ENCODE assay signal across 8 cellular contexts in genomic region chr10:30392564-30392990, GRCh38. TPM values are rescaled to one million over a fixed set of nuclear protein-coding genes. Genes with fewer than 3 reads are reported as not detected.
DNase-seq lines count a peak whose midpoint lies in the region; ATAC-seq and TF ChIP-seq lines count a peak whose summit lies in the region.

No MANE protein-coding gene starts in this region.

- H3K27ac Mint-ChIP-seq in natural killer cell = no peak overlapping the region
- H3K27ac Mint-ChIP-seq in stimulated activated memory B cell treated with anti-CD40 and anti-IgM and Interleukin-4, amounts not matched to agents 10 μg/mL and 1 μg/mL and 100 μg/mL, for 72 hours = no peak overlapping the region

- peak overlapping the region; percentile 57 for H3K4me3 ChIP-seq in PC-3 (ENCODE audit: low read length)

- peaks cover 6 to 16% of the 10 kb centered on the region in 2 donors for H3K27me3 Mint-ChIP-seq in natural killer cell (ENCODE audit: low read depth in 2 of 2)
- peaks cover 30% of the 10 kb centered on the region for H3K27me3 Mint-ChIP-seq in stimulated activated memory B cell treated with anti-CD40 and anti-IgM and Interleukin-4, amounts not matched to agents 10 μg/mL and 1 μg/mL and 100 μg/mL, for 72 hours

- CTCF ChIA-PET in PC-3 (lab: Charles Lee) = interaction anchor here (0.6 to 1.0 kb wide), 3 partner anchors 199 to 450 kb away, joined by 3 to 8 read pairs (median 7); no protein-coding TSS in a partner anchor

- TF ChIP-seq CTCF in PC-3 (conservative IDR thresholded peaks at IDR 0.05; ENCODE audit: low read depth, low read length) (peak; percentile 78), natural killer cell (IDR thresholded peaks at IDR 0.05) (peak; percentile 97)

- peak; percentile 95 for ATAC-seq in GM19351 (IDR thresholded peaks at IDR 0.05; ENCODE audit: unreplicated experiment)
- peak; percentile 82 for ATAC-seq in HG03469 (IDR thresholded peaks at IDR 0.05; ENCODE audit: unreplicated experiment)
- peak; percentile 92 for ATAC-seq in PC-3
- ATAC-seq in natural killer cell = peak; percentile 95 to 100 (median 100)
- peak; percentile 97 for ATAC-seq in stimulated activated memory B cell treated with anti-CD40 and anti-IgM and Interleukin-4, amounts not matched to agents 10 μg/mL and 1 μg/mL and 100 μg/mL, for 72 hours

- peaks cover 4 to 5% of the 10 kb centered on the region in 2 donors for H3K4me1 Mint-ChIP-seq in natural killer cell
- peaks cover 6% of the 10 kb centered on the region for H3K4me1 Mint-ChIP-seq in stimulated activated memory B cell treated with anti-CD40 and anti-IgM and Interleukin-4, amounts not matched to agents 10 μg/mL and 1 μg/mL and 100 μg/mL, for 72 hours

- intact Hi-C loops in PC-3 (cut with micrococcal nuclease) (loop anchor here (1.0 kb wide), 2 partner anchors 142 to 199 kb away; no protein-coding TSS in a partner anchor), natural killer cell (cut with micrococcal nuclease) (loop anchor here (1.0 to 10.0 kb wide), 3 partner anchors 142 to 398 kb away; no protein-coding TSS in a partner anchor)

- DNase-seq in C1 segment of cervical spinal cord (lab: John Stamatoyannopoulos, UW) = peak in 10 of 14 donors; percentile 9 to 54 (median 25)
- DNase-seq in PC-3 = peak; percentile 75
- peak; percentile 77 for DNase-seq in activated T-cell treated with anti-CD3 and anti-CD28 coated beads, Interleukin-2, amount 50 U/mL, for 1 hour
- DNase-seq in fibroblast of gingiva (ENCODE audit: low read depth) = peak; percentile 22
- DNase-seq in natural killer cell = peak; percentile 69

- no peaks in the 10 kb centered on the region for H3K9me2 ChIP-seq in PC-3 (replicated peaks; ENCODE audit: low read length)

- no peaks in the 10 kb centered on the region for H3K9me3 Mint-ChIP-seq in natural killer cell
- H3K9me3 Mint-ChIP-seq in stimulated activated memory B cell treated with anti-CD40 and anti-IgM and Interleukin-4, amounts not matched to agents 10 μg/mL and 1 μg/mL and 100 μg/mL, for 72 hours = peaks cover 3% of the 10 kb centered on the region

- no peaks in the 10 kb centered on the region for H4K20me1 ChIP-seq in PC-3 (ENCODE audit: low read length)

- no peaks in the 10 kb centered on the region for H3K27me3 ChIP-seq in PC-3 (ENCODE audit: low read length)

- H3K36me3 Mint-ChIP-seq in natural killer cell = no peaks in the 10 kb centered on the region
- no peaks in the 10 kb centered on the region for H3K36me3 Mint-ChIP-seq in stimulated activated memory B cell treated with anti-CD40 and anti-IgM and Interleukin-4, amounts not matched to agents 10 μg/mL and 1 μg/mL and 100 μg/mL, for 72 hours

- H3K27ac ChIP-seq in PC-3 (ENCODE audit: low read length) = no peak overlapping the region

- POLR2A ChIA-PET in PC-3 (lab: Charles Lee; ENCODE audit: unreplicated experiment) = no interaction called here

- no peak overlapping the region for H3K4me3 Mint-ChIP-seq in natural killer cell
- peak overlapping the region; percentile 33 for H3K4me3 Mint-ChIP-seq in stimulated activated memory B cell treated with anti-CD40 and anti-IgM and Interleukin-4, amounts not matched to agents 10 μg/mL and 1 μg/mL and 100 μg/mL, for 72 hours

- H3K36me3 ChIP-seq in PC-3 (ENCODE audit: low read depth, low read length) = no peaks in the 10 kb centered on the region

- peak overlapping the region; percentile 76 for H3K4me2 ChIP-seq in PC-3 (ENCODE audit: low read length)

- BruUV-seq in PC-3 (replicated peaks; lab: Mats Ljungman, UMichigan) = no TSS peak

- H3F3A ChIP-seq in PC-3 (ENCODE audit: low read length, unreplicated experiment) = no peaks in the 10 kb centered on the region

- no peak overlapping the region for H3K9ac ChIP-seq in PC-3 (ENCODE audit: low read length)

- peaks cover 8% of the 10 kb centered on the region for H3K4me1 ChIP-seq in PC-3 (ENCODE audit: insufficient read depth, low read length)

- no peaks in the 10 kb centered on the region for H3K9me3 ChIP-seq in PC-3 (ENCODE audit: low read length)

- no peaks in the 10 kb centered on the region for H3K79me2 ChIP-seq in PC-3 (ENCODE audit: low read length)

- H2AFZ ChIP-seq in PC-3 (ENCODE audit: low read length) = peak overlapping the region; percentile 72

RNA-seq across cellular contexts. Expression of gene MAP3K8, which starts 41.4 kb away (rescaled TPM):
- total RNA-seq in PC-3 (2014; rRNA removed) (4.9 and 6.5 TPM in 2 replicates), natural killer cell (100 to 1,000 TPM; 200 to 244 (median 236) TPM)

RNA-seq across cellular contexts. Expression of gene MTPAP, which starts 43.5 kb away (rescaled TPM):
- total RNA-seq in PC-3 (2014; rRNA removed) (7.5 and 15.7 TPM in 2 replicates), natural killer cell (10 to 100 TPM; 31.2 to 42.1 (median 34.7) TPM)

Comparison
In these comparisons a context has a peak if more than half of its experiments do, and no peak if none do; other contexts are left out.
1. DNase-seq: peak in every context shown above with its lines; median percentile 77 in activated T-cell treated with anti-CD3 and anti-CD28 coated beads, Interleukin-2, amount 50 U/mL, for 1 hour; 75 in PC-3; 69 in natural killer cell; 25 in C1 segment of cervical spinal cord; 22 in fibroblast of gingiva.
2. RNA of gene MAP3K8, which starts 41.4 kb away (total RNA-seq): 200 to 244 TPM in natural killer cell; 4.9 to 6.5 TPM in PC-3; every median in the first group is over 10 times any median in the second.
3. Peak in every context shown above with its lines, with median percentiles within 50 percentile points of each other: ATAC-seq.